40 cellular contexts compared by ENCODE assay signal in genomic region chr11:100955318-100955717, GRCh38.
"Had no signal": no experiment of that assay in that cellular context is flagged by ENCODE, and none has a peak within 500 bp of the region (broad histone marks: within the 10 kb centered on the region; RNA-seq: fewer than 3 reads in every experiment).

No MANE protein-coding gene starts in this region.

- H3K36me3 ChIP-seq: adrenal gland, ascending aorta, brain microvascular endothelial cell, breast epithelium had no signal

- H3K27me3 ChIP-seq: adrenal gland, ascending aorta, body of pancreas, brain microvascular endothelial cell, breast epithelium had no signal

- H3K27ac Mint-ChIP-seq: activated naive CD4-positive, alpha-beta T cell treated with anti-CD3 and anti-CD28 coated beads for 36 hours; activated naive CD4-positive, alpha-beta T cell treated with anti-CD3 and anti-CD28 coated beads, Interleukin-2, amount 10 ng/mL, durations not matched to agents 7 days and 5 days; activated naive CD4-positive, alpha-beta T cell treated with anti-CD3 and anti-CD28 coated beads, Interleukin-2, amount 50 U/mL, for 24 hours; activated naive CD4-positive, alpha-beta T cell treated with anti-CD3 and anti-CD28 coated beads, Interleukin-2, amount 50 U/mL, for 72 hours; activated naive CD8-positive, alpha-beta T cell; activated naive CD8-positive, alpha-beta T cell treated with anti-CD3 and anti-CD28 coated beads for 36 hours; activated naive CD8-positive, alpha-beta T cell treated with anti-CD3 and anti-CD28 coated beads, Interleukin-2, amount 10 ng/mL, durations not matched to agents 7 days and 5 days; activated naive CD8-positive, alpha-beta T cell treated with anti-CD3 and anti-CD28 coated beads, Interleukin-2, amount 50 U/mL, for 24 hours; activated T-cell treated with anti-CD3 and anti-CD28 coated beads, Interleukin-2, amount 50 U/mL, for 24 hours; activated T-cell treated with anti-CD3 and anti-CD28 coated beads, Interleukin-2, amount 50 U/mL, for 72 hours; activated T-helper 1 cell treated with anti-CD3 and anti-CD28 coated beads, Interleukin-12 subunit alpha, Interleukin-12 subunit beta, Interleukin-2, Interleukin-4 antibody, amounts not matched to agents 30 ng/mL and 10 ng/mL and 1 ng/mL, durations not matched to agents 14 hours and 24 hours and 36 hours; activated T-helper 17 cell treated with anti-CD3 and anti-CD28 coated beads, Interleukin-2, amount 50 U/mL, for 72 hours; activated T-helper 2 cell treated with anti-CD3 and anti-CD28 coated beads, Interferon-gamma antibody, Interleukin-2, Interleukin-4, amounts not matched to agents 10 μg/mL and 5 μg/mL and 100 μg/mL, durations not matched to agents 14 hours and 24 hours and 36 hours; brain had no signal

- FAIRE-seq: astrocyte, bronchial epithelial cell had no signal

- H3K27me3 Mint-ChIP-seq: activated naive CD4-positive, alpha-beta T cell treated with anti-CD3 and anti-CD28 coated beads, Interleukin-2, amount 10 ng/mL, durations not matched to agents 7 days and 5 days; activated naive CD4-positive, alpha-beta T cell treated with anti-CD3 and anti-CD28 coated beads, Interleukin-2, amount 50 U/mL, for 24 hours; activated naive CD8-positive, alpha-beta T cell; activated naive CD8-positive, alpha-beta T cell treated with anti-CD3 and anti-CD28 coated beads for 36 hours; activated naive CD8-positive, alpha-beta T cell treated with anti-CD3 and anti-CD28 coated beads, Interleukin-2, amount 10 ng/mL, durations not matched to agents 7 days and 5 days; activated naive CD8-positive, alpha-beta T cell treated with anti-CD3 and anti-CD28 coated beads, Interleukin-2, amount 50 U/mL, for 24 hours; activated T-cell treated with anti-CD3 and anti-CD28 coated beads, Interleukin-2, amount 50 U/mL, for 24 hours; activated T-helper 17 cell treated with anti-CD3 and anti-CD28 coated beads, Interleukin-2, amount 50 U/mL, for 72 hours; brain; central memory CD8-positive, alpha-beta T cell had no signal

- ATAC-seq: activated naive CD4-positive, alpha-beta T cell treated with anti-CD3 and anti-CD28 coated beads, Interleukin-2, amount 50 U/mL, for 72 hours; activated naive CD8-positive, alpha-beta T cell treated with anti-CD3 and anti-CD28 coated beads, Interleukin-2, amount 50 U/mL, for 24 hours; activated T-cell treated with anti-CD3 and anti-CD28 coated beads, Interleukin-2, amount 50 U/mL, for 4 hours; activated T-cell treated with anti-CD3 and anti-CD28 coated beads, Interleukin-2, amount 50 U/mL, for 72 hours; activated T-helper 17 cell treated with anti-CD3 and anti-CD28 coated beads, Interleukin-2, amount 50 U/mL, for 72 hours; body of pancreas had no signal

- DNase-seq: activated effector memory CD4-positive, alpha-beta T cell treated with anti-CD3 and anti-CD28 coated beads, Interleukin-2, amount 50 U/mL, for 16 hours; activated effector memory CD4-positive, alpha-beta T cell treated with Interleukin-2 at 50 U/mL for 16 hours; activated gamma-delta T cell; activated gamma-delta T cell treated with Interleukin-2 at 50 U/mL for 16 hours; activated naive CD4-positive, alpha-beta T cell; activated naive CD4-positive, alpha-beta T cell treated with anti-CD3 and anti-CD28 coated beads for 36 hours; activated naive CD4-positive, alpha-beta T cell treated with anti-CD3 and anti-CD28 coated beads, Interleukin-2, amount 10 ng/mL, durations not matched to agents 7 days and 5 days; activated naive CD4-positive, alpha-beta T cell treated with anti-CD3 and anti-CD28 coated beads, Interleukin-2, amount 50 U/mL, for 16 hours; activated naive CD4-positive, alpha-beta T cell treated with Interleukin-2 at 50 U/mL for 16 hours; activated naive CD8-positive, alpha-beta T cell treated with anti-CD3 and anti-CD28 coated beads for 36 hours; activated naive CD8-positive, alpha-beta T cell treated with anti-CD3 and anti-CD28 coated beads, Interleukin-2, amount 10 ng/mL, durations not matched to agents 7 days and 5 days; activated naive CD8-positive, alpha-beta T cell treated with anti-CD3 and anti-CD28 coated beads, Interleukin-2, amount 50 U/mL, for 24 hours; activated T-cell treated with anti-CD3 and anti-CD28 coated beads for 4 hours; activated T-cell treated with anti-CD3 and anti-CD28 coated beads, Interleukin-2, amount 50 U/mL, for 1 hour; activated T-cell treated with anti-CD3 and anti-CD28 coated beads, Interleukin-2, amount 50 U/mL, for 24 hours; activated T-cell treated with anti-CD3 and anti-CD28 coated beads, Interleukin-2, amount 50 U/mL, for 4 hours; activated T-cell treated with anti-CD3 and anti-CD28 coated beads, Interleukin-2, amount 50 U/mL, for 48 hours; activated T-cell treated with anti-CD3 and anti-CD28 coated beads, Interleukin-2, amount 50 U/mL, for 72 hours; adrenal gland; amniotic stem cell; amygdala; anterior cingulate cortex; aorta; body of pancreas; brain microvascular endothelial cell; caudate nucleus; central memory CD4-positive, alpha-beta T cell; cerebellar nuclear complex had no signal

- H3K9me3 Mint-ChIP-seq: activated naive CD4-positive, alpha-beta T cell treated with anti-CD3 and anti-CD28 coated beads, Interleukin-2, amount 10 ng/mL, durations not matched to agents 7 days and 5 days; activated naive CD8-positive, alpha-beta T cell treated with anti-CD3 and anti-CD28 coated beads for 36 hours; activated naive CD8-positive, alpha-beta T cell treated with anti-CD3 and anti-CD28 coated beads, Interleukin-2, amount 10 ng/mL, durations not matched to agents 7 days and 5 days; activated naive CD8-positive, alpha-beta T cell treated with anti-CD3 and anti-CD28 coated beads, Interleukin-2, amount 50 U/mL, for 24 hours; activated T-cell treated with anti-CD3 and anti-CD28 coated beads, Interleukin-2, amount 50 U/mL, for 72 hours; activated T-helper 1 cell treated with anti-CD3 and anti-CD28 coated beads, Interleukin-12 subunit alpha, Interleukin-12 subunit beta, Interleukin-2, Interleukin-4 antibody, amounts not matched to agents 30 ng/mL and 10 ng/mL and 1 ng/mL, durations not matched to agents 14 hours and 24 hours and 36 hours; activated T-helper 2 cell treated with anti-CD3 and anti-CD28 coated beads, Interferon-gamma antibody, Interleukin-2, Interleukin-4, amounts not matched to agents 10 μg/mL and 5 μg/mL and 100 μg/mL, durations not matched to agents 14 hours and 24 hours and 36 hours; brain; central memory CD8-positive, alpha-beta T cell had no signal

- H3K4me3 ChIP-seq: adrenal gland, ascending aorta, body of pancreas, breast epithelium had no signal

- H3K36me3 Mint-ChIP-seq: activated naive CD4-positive, alpha-beta T cell treated with anti-CD3 and anti-CD28 coated beads, Interleukin-2, amount 10 ng/mL, durations not matched to agents 7 days and 5 days; activated naive CD4-positive, alpha-beta T cell treated with anti-CD3 and anti-CD28 coated beads, Interleukin-2, amount 50 U/mL, for 24 hours; activated naive CD4-positive, alpha-beta T cell treated with anti-CD3 and anti-CD28 coated beads, Interleukin-2, amount 50 U/mL, for 72 hours; activated naive CD8-positive, alpha-beta T cell; activated naive CD8-positive, alpha-beta T cell treated with anti-CD3 and anti-CD28 coated beads for 36 hours; activated naive CD8-positive, alpha-beta T cell treated with anti-CD3 and anti-CD28 coated beads, Interleukin-2, amount 10 ng/mL, durations not matched to agents 7 days and 5 days; brain had no signal

- H3K9me3 ChIP-seq: adrenal gland, ascending aorta, body of pancreas, breast epithelium had no signal

- H3K27ac ChIP-seq: adrenal gland, ascending aorta, body of pancreas, brain microvascular endothelial cell, breast epithelium had no signal

- H3K4me3 Mint-ChIP-seq: activated naive CD4-positive, alpha-beta T cell treated with anti-CD3 and anti-CD28 coated beads for 36 hours; activated naive CD4-positive, alpha-beta T cell treated with anti-CD3 and anti-CD28 coated beads, Interleukin-2, amount 10 ng/mL, durations not matched to agents 7 days and 5 days; activated naive CD4-positive, alpha-beta T cell treated with anti-CD3 and anti-CD28 coated beads, Interleukin-2, amount 50 U/mL, for 24 hours; activated naive CD8-positive, alpha-beta T cell; activated naive CD8-positive, alpha-beta T cell treated with anti-CD3 and anti-CD28 coated beads for 36 hours; activated naive CD8-positive, alpha-beta T cell treated with anti-CD3 and anti-CD28 coated beads, Interleukin-2, amount 10 ng/mL, durations not matched to agents 7 days and 5 days; activated naive CD8-positive, alpha-beta T cell treated with anti-CD3 and anti-CD28 coated beads, Interleukin-2, amount 50 U/mL, for 24 hours; activated T-cell treated with anti-CD3 and anti-CD28 coated beads, Interleukin-2, amount 50 U/mL, for 24 hours; activated T-cell treated with anti-CD3 and anti-CD28 coated beads, Interleukin-2, amount 50 U/mL, for 4 hours; activated T-cell treated with anti-CD3 and anti-CD28 coated beads, Interleukin-2, amount 50 U/mL, for 72 hours; activated T-helper 1 cell treated with anti-CD3 and anti-CD28 coated beads, Interleukin-12 subunit alpha, Interleukin-12 subunit beta, Interleukin-2, Interleukin-4 antibody, amounts not matched to agents 30 ng/mL and 10 ng/mL and 1 ng/mL, durations not matched to agents 14 hours and 24 hours and 36 hours; activated T-helper 17 cell treated with anti-CD3 and anti-CD28 coated beads, Interleukin-2, amount 50 U/mL, for 72 hours; brain; central memory CD8-positive, alpha-beta T cell had no signal

- H3K4me1 ChIP-seq: adrenal gland, ascending aorta, body of pancreas, breast epithelium had no signal

- H3K4me1 Mint-ChIP-seq: activated naive CD4-positive, alpha-beta T cell treated with anti-CD3 and anti-CD28 coated beads, Interleukin-2, amount 10 ng/mL, durations not matched to agents 7 days and 5 days; activated naive CD4-positive, alpha-beta T cell treated with anti-CD3 and anti-CD28 coated beads, Interleukin-2, amount 50 U/mL, for 24 hours; activated naive CD8-positive, alpha-beta T cell treated with anti-CD3 and anti-CD28 coated beads for 36 hours; activated naive CD8-positive, alpha-beta T cell treated with anti-CD3 and anti-CD28 coated beads, Interleukin-2, amount 10 ng/mL, durations not matched to agents 7 days and 5 days; activated naive CD8-positive, alpha-beta T cell treated with anti-CD3 and anti-CD28 coated beads, Interleukin-2, amount 50 U/mL, for 24 hours; activated T-helper 17 cell treated with anti-CD3 and anti-CD28 coated beads, Interleukin-2, amount 50 U/mL, for 72 hours; brain; central memory CD8-positive, alpha-beta T cell had no signal
